1 cellular context compared by ENCODE assay signal in the genomic region with DNA sequence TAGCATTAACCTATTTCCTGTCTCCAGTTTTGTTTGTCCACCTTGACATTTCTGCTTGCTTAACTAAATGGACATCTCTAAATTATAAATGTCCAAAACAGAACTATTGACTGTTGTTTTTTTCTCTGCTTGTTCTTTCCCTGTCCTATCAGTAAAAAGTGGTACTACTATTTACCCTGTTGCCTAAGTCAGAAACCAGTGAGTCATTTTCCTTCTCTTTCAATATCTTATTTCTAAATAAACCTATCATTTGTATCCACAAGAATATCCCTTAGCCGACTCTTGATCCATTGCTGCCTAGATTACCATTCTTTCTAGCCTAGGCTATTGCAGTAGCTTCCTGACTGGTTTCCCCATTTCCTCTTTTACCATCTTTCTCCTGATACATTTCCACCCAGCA.
TF ChIP-seq lines count a peak whose summit lies in the region.

No MANE protein-coding gene starts in this region.

TF ChIP-seq in WTC11, 78 proteins besides CTCF, POLR2A, EP300 and RAD21 (continued from another document):
- TF ChIP-seq ZNF512 (CRISPR knock-in tag; IDR thresholded peaks at IDR 0.05; ENCODE audit: borderline replicate concordance) (no peak), ZNF138 (CRISPR knock-in tag; conservative IDR thresholded peaks at IDR 0.05) (no peak), SP1 (CRISPR knock-in tag; conservative IDR thresholded peaks at IDR 0.05) (no peak), ZBTB21 (CRISPR knock-in tag; IDR thresholded peaks at IDR 0.05; ENCODE audit: borderline replicate concordance) (no peak), ZNF219 (CRISPR knock-in tag; IDR thresholded peaks at IDR 0.05; ENCODE audit: borderline replicate concordance) (no peak), ZNF263 (CRISPR knock-in tag; IDR thresholded peaks at IDR 0.05; ENCODE audit: low read depth) (no peak), JUN (CRISPR knock-in tag; IDR thresholded peaks at IDR 0.05) (no peak), NFATC4 (CRISPR knock-in tag; IDR thresholded peaks at IDR 0.05) (no peak), CREM (CRISPR knock-in tag; IDR thresholded peaks at IDR 0.05) (no peak), USF1 (CRISPR knock-in tag; IDR thresholded peaks at IDR 0.05) (no peak), SOX15 (CRISPR knock-in tag; IDR thresholded peaks at IDR 0.05) (no peak)
- TF ChIP-seq, protein P1, sequence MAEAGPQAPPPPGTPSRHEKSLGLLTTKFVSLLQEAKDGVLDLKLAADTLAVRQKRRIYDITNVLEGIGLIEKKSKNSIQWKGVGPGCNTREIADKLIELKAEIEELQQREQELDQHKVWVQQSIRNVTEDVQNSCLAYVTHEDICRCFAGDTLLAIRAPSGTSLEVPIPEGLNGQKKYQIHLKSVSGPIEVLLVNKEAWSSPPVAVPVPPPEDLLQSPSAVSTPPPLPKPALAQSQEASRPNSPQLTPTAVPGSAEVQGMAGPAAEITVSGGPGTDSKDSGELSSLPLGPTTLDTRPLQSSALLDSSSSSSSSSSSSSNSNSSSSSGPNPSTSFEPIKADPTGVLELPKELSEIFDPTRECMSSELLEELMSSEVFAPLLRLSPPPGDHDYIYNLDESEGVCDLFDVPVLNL (CRISPR knock-in tag; IDR thresholded peaks at IDR 0.05; ENCODE audit: borderline replicate concordance, low read depth): no peak
- TF ChIP-seq, protein P2, sequence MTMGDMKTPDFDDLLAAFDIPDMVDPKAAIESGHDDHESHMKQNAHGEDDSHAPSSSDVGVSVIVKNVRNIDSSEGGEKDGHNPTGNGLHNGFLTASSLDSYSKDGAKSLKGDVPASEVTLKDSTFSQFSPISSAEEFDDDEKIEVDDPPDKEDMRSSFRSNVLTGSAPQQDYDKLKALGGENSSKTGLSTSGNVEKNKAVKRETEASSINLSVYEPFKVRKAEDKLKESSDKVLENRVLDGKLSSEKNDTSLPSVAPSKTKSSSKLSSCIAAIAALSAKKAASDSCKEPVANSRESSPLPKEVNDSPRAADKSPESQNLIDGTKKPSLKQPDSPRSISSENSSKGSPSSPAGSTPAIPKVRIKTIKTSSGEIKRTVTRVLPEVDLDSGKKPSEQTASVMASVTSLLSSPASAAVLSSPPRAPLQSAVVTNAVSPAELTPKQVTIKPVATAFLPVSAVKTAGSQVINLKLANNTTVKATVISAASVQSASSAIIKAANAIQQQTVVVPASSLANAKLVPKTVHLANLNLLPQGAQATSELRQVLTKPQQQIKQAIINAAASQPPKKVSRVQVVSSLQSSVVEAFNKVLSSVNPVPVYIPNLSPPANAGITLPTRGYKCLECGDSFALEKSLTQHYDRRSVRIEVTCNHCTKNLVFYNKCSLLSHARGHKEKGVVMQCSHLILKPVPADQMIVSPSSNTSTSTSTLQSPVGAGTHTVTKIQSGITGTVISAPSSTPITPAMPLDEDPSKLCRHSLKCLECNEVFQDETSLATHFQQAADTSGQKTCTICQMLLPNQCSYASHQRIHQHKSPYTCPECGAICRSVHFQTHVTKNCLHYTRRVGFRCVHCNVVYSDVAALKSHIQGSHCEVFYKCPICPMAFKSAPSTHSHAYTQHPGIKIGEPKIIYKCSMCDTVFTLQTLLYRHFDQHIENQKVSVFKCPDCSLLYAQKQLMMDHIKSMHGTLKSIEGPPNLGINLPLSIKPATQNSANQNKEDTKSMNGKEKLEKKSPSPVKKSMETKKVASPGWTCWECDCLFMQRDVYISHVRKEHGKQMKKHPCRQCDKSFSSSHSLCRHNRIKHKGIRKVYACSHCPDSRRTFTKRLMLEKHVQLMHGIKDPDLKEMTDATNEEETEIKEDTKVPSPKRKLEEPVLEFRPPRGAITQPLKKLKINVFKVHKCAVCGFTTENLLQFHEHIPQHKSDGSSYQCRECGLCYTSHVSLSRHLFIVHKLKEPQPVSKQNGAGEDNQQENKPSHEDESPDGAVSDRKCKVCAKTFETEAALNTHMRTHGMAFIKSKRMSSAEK (CRISPR knock-in tag; IDR thresholded peaks at IDR 0.05; ENCODE audit: borderline replicate concordance): no peak
- TF ChIP-seq, protein P3, sequence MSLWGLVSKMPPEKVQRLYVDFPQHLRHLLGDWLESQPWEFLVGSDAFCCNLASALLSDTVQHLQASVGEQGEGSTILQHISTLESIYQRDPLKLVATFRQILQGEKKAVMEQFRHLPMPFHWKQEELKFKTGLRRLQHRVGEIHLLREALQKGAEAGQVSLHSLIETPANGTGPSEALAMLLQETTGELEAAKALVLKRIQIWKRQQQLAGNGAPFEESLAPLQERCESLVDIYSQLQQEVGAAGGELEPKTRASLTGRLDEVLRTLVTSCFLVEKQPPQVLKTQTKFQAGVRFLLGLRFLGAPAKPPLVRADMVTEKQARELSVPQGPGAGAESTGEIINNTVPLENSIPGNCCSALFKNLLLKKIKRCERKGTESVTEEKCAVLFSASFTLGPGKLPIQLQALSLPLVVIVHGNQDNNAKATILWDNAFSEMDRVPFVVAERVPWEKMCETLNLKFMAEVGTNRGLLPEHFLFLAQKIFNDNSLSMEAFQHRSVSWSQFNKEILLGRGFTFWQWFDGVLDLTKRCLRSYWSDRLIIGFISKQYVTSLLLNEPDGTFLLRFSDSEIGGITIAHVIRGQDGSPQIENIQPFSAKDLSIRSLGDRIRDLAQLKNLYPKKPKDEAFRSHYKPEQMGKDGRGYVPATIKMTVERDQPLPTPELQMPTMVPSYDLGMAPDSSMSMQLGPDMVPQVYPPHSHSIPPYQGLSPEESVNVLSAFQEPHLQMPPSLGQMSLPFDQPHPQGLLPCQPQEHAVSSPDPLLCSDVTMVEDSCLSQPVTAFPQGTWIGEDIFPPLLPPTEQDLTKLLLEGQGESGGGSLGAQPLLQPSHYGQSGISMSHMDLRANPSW (CRISPR knock-in tag; conservative IDR thresholded peaks at IDR 0.05; ENCODE audit: low read depth): no peak
- TF ChIP-seq, protein P4, sequence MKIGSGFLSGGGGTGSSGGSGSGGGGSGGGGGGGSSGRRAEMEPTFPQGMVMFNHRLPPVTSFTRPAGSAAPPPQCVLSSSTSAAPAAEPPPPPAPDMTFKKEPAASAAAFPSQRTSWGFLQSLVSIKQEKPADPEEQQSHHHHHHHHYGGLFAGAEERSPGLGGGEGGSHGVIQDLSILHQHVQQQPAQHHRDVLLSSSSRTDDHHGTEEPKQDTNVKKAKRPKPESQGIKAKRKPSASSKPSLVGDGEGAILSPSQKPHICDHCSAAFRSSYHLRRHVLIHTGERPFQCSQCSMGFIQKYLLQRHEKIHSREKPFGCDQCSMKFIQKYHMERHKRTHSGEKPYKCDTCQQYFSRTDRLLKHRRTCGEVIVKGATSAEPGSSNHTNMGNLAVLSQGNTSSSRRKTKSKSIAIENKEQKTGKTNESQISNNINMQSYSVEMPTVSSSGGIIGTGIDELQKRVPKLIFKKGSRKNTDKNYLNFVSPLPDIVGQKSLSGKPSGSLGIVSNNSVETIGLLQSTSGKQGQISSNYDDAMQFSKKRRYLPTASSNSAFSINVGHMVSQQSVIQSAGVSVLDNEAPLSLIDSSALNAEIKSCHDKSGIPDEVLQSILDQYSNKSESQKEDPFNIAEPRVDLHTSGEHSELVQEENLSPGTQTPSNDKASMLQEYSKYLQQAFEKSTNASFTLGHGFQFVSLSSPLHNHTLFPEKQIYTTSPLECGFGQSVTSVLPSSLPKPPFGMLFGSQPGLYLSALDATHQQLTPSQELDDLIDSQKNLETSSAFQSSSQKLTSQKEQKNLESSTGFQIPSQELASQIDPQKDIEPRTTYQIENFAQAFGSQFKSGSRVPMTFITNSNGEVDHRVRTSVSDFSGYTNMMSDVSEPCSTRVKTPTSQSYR (CRISPR knock-in tag; IDR thresholded peaks at IDR 0.05): no peak
TF ChIP-seq in WTC11: peak in this region for 0.
